8 cellular contexts compared by ENCODE assay signal in the genomic region with DNA sequence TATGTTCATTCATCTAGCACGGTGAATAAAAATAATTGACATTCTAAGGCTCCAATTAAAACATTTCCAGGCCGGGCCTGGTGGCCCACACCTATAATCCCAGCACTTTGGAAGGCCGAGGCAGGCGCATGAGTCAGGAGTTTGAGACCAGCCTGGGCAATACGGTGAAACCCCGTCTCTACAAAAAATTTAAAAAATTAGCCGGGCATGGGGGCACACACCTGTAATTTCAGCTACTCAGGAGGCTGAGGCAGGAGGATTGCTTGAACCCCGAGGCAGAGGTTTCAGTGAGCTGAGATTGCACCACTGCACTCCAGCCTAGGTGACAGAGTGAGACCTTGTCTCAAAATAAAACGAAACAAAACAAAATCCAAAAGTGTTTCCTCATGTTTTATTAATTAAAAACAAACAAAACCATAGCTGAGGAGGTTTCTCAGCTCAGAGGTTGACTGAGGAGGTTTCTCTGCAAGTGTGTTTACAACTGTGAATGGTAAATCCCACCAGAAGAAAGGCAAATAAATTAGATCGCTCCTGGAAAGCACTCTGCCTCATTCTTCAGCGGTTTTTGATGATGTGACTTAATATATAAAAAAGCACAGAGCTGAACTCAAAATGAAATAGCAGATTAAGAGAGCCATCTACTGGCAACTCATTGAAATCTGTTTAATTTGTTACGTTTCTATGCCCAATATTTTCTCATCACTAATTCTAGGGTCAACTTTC. TPM values are rescaled to one million over a fixed set of nuclear protein-coding genes. Genes with fewer than 3 reads are reported as not detected.
DNase-seq lines count a peak whose midpoint lies in the region; ATAC-seq and TF ChIP-seq lines count a peak whose summit lies in the region.

No MANE protein-coding gene starts in this region.

- TF ChIP-seq POLR2A in vagina (IDR thresholded peaks at IDR 0.05): no peak

- TF ChIP-seq CTCF in GM20000 (IDR thresholded peaks at IDR 0.05; ENCODE audit: extremely low read depth, missing control alignments) (no peak), vagina (IDR thresholded peaks at IDR 0.05) (peak in 2 of 3 experiments; percentile 54 to 61)

- H3K4me3 ChIP-seq in vagina: no peak overlapping the region

- H3K9me3 ChIP-seq in vagina: no peaks in the 10 kb centered on the region

- ATAC-seq in left colon (peak; percentile 59), GM21576 (IDR thresholded peaks at IDR 0.05; ENCODE audit: unreplicated experiment) (no peak)

- intact Hi-C loops in left colon (cut with DNase I, micrococcal nuclease) (loop anchor here in 1 of 2 donors (5.0 kb wide), 2 partner anchors 219 to 239 kb away; no protein-coding TSS in a partner anchor), vagina (cut with DNase I) (loop anchor here (10.0 kb wide), 1 partner anchor 241 kb away; no protein-coding TSS in a partner anchor)

- no peak overlapping the region for H3K27ac ChIP-seq in vagina

- H3K36me3 ChIP-seq in vagina: no peaks in the 10 kb centered on the region

- DNase-seq in AML-193 (lab: John Stamatoyannopoulos, UW) (peak; percentile 66 to 67), GM20000 (ENCODE audit: low spot score) (peak; percentile 68), NCI-H345 treated with DMSO at 0.1 percent for 48 hours (lab: John Stamatoyannopoulos, UW; ENCODE audit: unreplicated experiment) (peak; percentile 38), brain pericyte (ENCODE audit: low read depth, low spot score) (peak; percentile 6), left colon (no peak), vagina (ENCODE audit: extremely low spot score in 2 of 2) (no peak), UCSD-AML1 (lab: John Stamatoyannopoulos, UW; ENCODE audit: unreplicated experiment) (no peak)

- H3K27me3 ChIP-seq in vagina: no peaks in the 10 kb centered on the region

- peaks cover 5% of the 10 kb centered on the region for H3K4me1 ChIP-seq in vagina

RNA-seq across cellular contexts. Expression of gene ATG4C, which starts 37.7 kb away (rescaled TPM):
- 1 to 10 TPM; 6.8 to 7.3 TPM for total RNA-seq in left colon
- total RNA-seq in vagina: 5.9 TPM

RNA-seq across cellular contexts. Expression of gene DOCK7, which starts 58.1 kb away (rescaled TPM):
- total RNA-seq in left colon (10 to 100 TPM; 31.5 to 33.8 TPM), vagina (34.1 TPM)

Comparison
In these comparisons a context has a peak if more than half of its experiments do, and no peak if none do; other contexts are left out.
1. DNase-seq: peak in AML-193 (2 of 2), GM20000 (single experiment), NCI-H345 treated with DMSO at 0.1 percent for 48 hours (single experiment) and brain pericyte (single experiment); none in left colon (0 of 2), vagina (0 of 2) and UCSD-AML1 (single experiment).